ENCODE assay signal across 9 cellular contexts in genomic region chr17:73165616-73166404, GRCh38. TPM values are rescaled to one million over a fixed set of nuclear protein-coding genes. Genes with fewer than 3 reads are reported as not detected.
DNase-seq lines count a peak whose midpoint lies in the region; ATAC-seq, FAIRE-seq and TF ChIP-seq lines count a peak whose summit lies in the region.
"Had no signal": no experiment of that assay in that cellular context is flagged by ENCODE, and none has a peak within 500 bp of the region (broad histone marks: within the 10 kb centered on the region; RNA-seq: fewer than 3 reads in every experiment).

No MANE protein-coding gene starts in this region.

- no peaks in the 10 kb centered on the region for H3K9me3 Mint-ChIP-seq in activated T-cell treated with anti-CD3 and anti-CD28 coated beads, Interleukin-2, amount 50 U/mL, for 4 hours

- H3K4me1 ChIP-seq in kidney (ENCODE audit: control insufficient read depth in 1 of 2, insufficient read depth in 1 of 2, low read depth in 1 of 2, low read length in 2 of 2) (peaks cover 0 to 13% of the 10 kb centered on the region in 2 donors), tibial artery (peaks cover 0 to 30% (median 24%) of the 10 kb centered on the region in 4 donors)

- intact Hi-C loops in kidney (cut with DNase I) (loop anchor here (10.0 kb wide), 1 partner anchor 441 kb away; no protein-coding TSS in a partner anchor), tibial artery (cut with DNase I; ENCODE audit: low total_unique reads) (no loop called here)

- peak overlapping the region; percentile 75 for H3K4me3 Mint-ChIP-seq in activated T-cell treated with anti-CD3 and anti-CD28 coated beads, Interleukin-2, amount 50 U/mL, for 4 hours

- H3K27me3 ChIP-seq in tibial artery: peaks cover 0 to 68% of the 10 kb centered on the region in 2 donors

- H3K9ac ChIP-seq in kidney (ENCODE audit: low read length in 2 of 2): peak overlapping the region; percentile 29 to 60

- no peaks in the 10 kb centered on the region for H3K36me3 Mint-ChIP-seq in activated T-cell treated with anti-CD3 and anti-CD28 coated beads, Interleukin-2, amount 50 U/mL, for 4 hours (ENCODE audit: insufficient read depth)

- ATAC-seq in activated T-cell treated with anti-CD3 and anti-CD28 coated beads, Interleukin-2, amount 50 U/mL, for 4 hours: peak in 1 of 2 donors; percentile 4
- no peak for ATAC-seq in GM18511 (IDR thresholded peaks at IDR 0.05; ENCODE audit: unreplicated experiment)
- ATAC-seq in GM19351 (IDR thresholded peaks at IDR 0.05; ENCODE audit: unreplicated experiment): no peak
- ATAC-seq in GM21381 (IDR thresholded peaks at IDR 0.05; ENCODE audit: unreplicated experiment): no peak

- peak overlapping the region; percentile 74 to 86 for H3K4me3 ChIP-seq in kidney (ENCODE audit: low read length in 2 of 2)
- H3K4me3 ChIP-seq in tibial artery: peak overlapping the region; percentile 40 to 53

- no peaks in the 10 kb centered on the region for H3K36me3 ChIP-seq in kidney (ENCODE audit: control insufficient read depth in 1 of 2, insufficient read depth in 2 of 2, low read length in 2 of 2)
- H3K36me3 ChIP-seq in tibial artery: no peaks in the 10 kb centered on the region

- no peaks in the 10 kb centered on the region for H3K9me3 ChIP-seq in kidney (ENCODE audit: control insufficient read depth in 1 of 2, low read length in 2 of 2)
- no peaks in the 10 kb centered on the region for H3K9me3 ChIP-seq in tibial artery

- H3K27me3 Mint-ChIP-seq in activated T-cell treated with anti-CD3 and anti-CD28 coated beads, Interleukin-2, amount 50 U/mL, for 4 hours (ENCODE audit: low read depth): peaks cover 67% of the 10 kb centered on the region

- TF ChIP-seq CTCF in kidney (IDR thresholded peaks at IDR 0.05; ENCODE audit: borderline replicate concordance, extremely low read depth, insufficient read depth): no peak
- TF ChIP-seq CTCF in tibial artery (IDR thresholded peaks at IDR 0.05): no peak

- peak overlapping the region; percentile 27 for H3K27ac ChIP-seq in angular gyrus (ENCODE audit: low read depth, low read length)
- peak overlapping the region; percentile 23 to 41 for H3K27ac ChIP-seq in kidney (ENCODE audit: low read depth in 2 of 2, low read length in 2 of 2)
- no peak overlapping the region for H3K27ac ChIP-seq in tibial artery

- no peak for FAIRE-seq in kidney (lab: Jason Lieb, UNC)
- FAIRE-seq: colon had no signal

- no peak for DNase-seq in activated T-cell treated with anti-CD3 and anti-CD28 coated beads, Interleukin-2, amount 50 U/mL, for 4 hours
- DNase-seq in activated T-cell treated with anti-CD3 and anti-CD28 coated beads, Interleukin-2, amount 50 U/mL, for 48 hours: no peak
- DNase-seq in kidney: peak; percentile 82
- no peak for DNase-seq in tibial artery

- H3K4me1 Mint-ChIP-seq in activated T-cell treated with anti-CD3 and anti-CD28 coated beads, Interleukin-2, amount 50 U/mL, for 4 hours (ENCODE audit: low read depth): peaks cover 33% of the 10 kb centered on the region

RNA-seq across cellular contexts. Expression of gene SSTR2, which starts 1.0 kb away (rescaled TPM):
- under 1 TPM in 2 of 3 donors, not detected in 1; 0.10 to 0.35 TPM for total RNA-seq in activated T-cell treated with anti-CD3 and anti-CD28 coated beads, Interleukin-2, amount 50 U/mL, for 4 hours
- 2.1 TPM for total RNA-seq in kidney
- 5.3 TPM for polyA plus RNA-seq in kidney (ENCODE audit: insufficient read depth, low read depth, low replicate concordance)

RNA-seq across cellular contexts. Expression of gene COG1, which starts 27.0 kb away (rescaled TPM):
- 10 to 100 TPM; 26.6 to 31.8 (median 29.0) TPM for total RNA-seq in activated T-cell treated with anti-CD3 and anti-CD28 coated beads, Interleukin-2, amount 50 U/mL, for 4 hours
- 41.6 TPM for total RNA-seq in kidney
- polyA plus RNA-seq in kidney (ENCODE audit: insufficient read depth, low read depth, low replicate concordance): 28.2 TPM

Comparison
In these comparisons a context has a peak if more than half of its experiments do, and no peak if none do; other contexts are left out.
1. H3K27ac ChIP-seq: peak in angular gyrus (single experiment) and kidney (2 of 2); none in tibial artery (0 of 2).